In genomic region chr2:105800036-105800755, GRCh38 we compare ENCODE assay signal across 1 cellular context.
TF ChIP-seq lines count a peak whose summit lies in the region.

No MANE protein-coding gene starts in this region.

TF ChIP-seq in HepG2, 621 proteins besides CTCF, POLR2A, EP300 and RAD21 (continued from another document and continues in another):
- TF ChIP-seq AHDC1 (CRISPR knock-in tag; IDR thresholded peaks at IDR 0.05; ENCODE audit: borderline replicate concordance) (no peak), ZBTB34 (CRISPR knock-in tag; IDR thresholded peaks at IDR 0.05) (no peak), ZNF205 (CRISPR knock-in tag; IDR thresholded peaks at IDR 0.05) (no peak), MTA1 (CRISPR knock-in tag; IDR thresholded peaks at IDR 0.05; ENCODE audit: borderline replicate concordance) (no peak), ZFP36L2 (CRISPR knock-in tag; IDR thresholded peaks at IDR 0.05) (no peak), DMAP1 (CRISPR knock-in tag; IDR thresholded peaks at IDR 0.05) (no peak), KDM2A (CRISPR knock-in tag; IDR thresholded peaks at IDR 0.05; ENCODE audit: borderline replicate concordance, low read depth) (no peak), SIX4 (CRISPR knock-in tag; IDR thresholded peaks at IDR 0.05) (no peak), HMG20A (CRISPR knock-in tag; IDR thresholded peaks at IDR 0.05; ENCODE audit: borderline replicate concordance) (0 out of 2 replicates have a peak, but pooled peaks have one; percentile 20), ZNF101 (CRISPR knock-in tag; IDR thresholded peaks at IDR 0.05; ENCODE audit: borderline replicate concordance, low read depth) (no peak), ZNF850 (CRISPR knock-in tag; conservative IDR thresholded peaks at IDR 0.05) (no peak), BRD4 (CRISPR knock-in tag; IDR thresholded peaks at IDR 0.05) (no peak), TBX3 (IDR thresholded peaks at IDR 0.05; ENCODE audit: borderline replicate concordance) (no peak), PBX3 (CRISPR knock-in tag; IDR thresholded peaks at IDR 0.05; ENCODE audit: borderline replicate concordance) (no peak), SP2 (CRISPR knock-in tag; IDR thresholded peaks at IDR 0.05) (no peak), ZNF644 (CRISPR knock-in tag; IDR thresholded peaks at IDR 0.05; ENCODE audit: low read depth) (0 out of 2 replicates have a peak, but pooled peaks have one; percentile 33), KDM1A (CRISPR knock-in tag; IDR thresholded peaks at IDR 0.05) (no peak), ZNF354B (CRISPR knock-in tag; IDR thresholded peaks at IDR 0.05) (no peak), ELF3 (CRISPR knock-in tag; IDR thresholded peaks at IDR 0.05) (peak; percentile 25; the same call in 1 of the 2 replicates), GLI4 (CRISPR knock-in tag; IDR thresholded peaks at IDR 0.05; ENCODE audit: borderline replicate concordance) (no peak), DRAP1 (CRISPR knock-in tag; IDR thresholded peaks at IDR 0.05) (no peak), MTERF4 (CRISPR knock-in tag; IDR thresholded peaks at IDR 0.05) (no peak), GRHL1 (CRISPR knock-in tag; conservative IDR thresholded peaks at IDR 0.05) (no peak), ZZZ3 (CRISPR knock-in tag; IDR thresholded peaks at IDR 0.05; ENCODE audit: borderline replicate concordance) (no peak), YEATS4 (CRISPR knock-in tag; IDR thresholded peaks at IDR 0.05; ENCODE audit: borderline replicate concordance) (no peak), USF2 (IDR thresholded peaks at IDR 0.05; ENCODE audit: low read depth, low read length) (no peak), USF2 (CRISPR knock-in tag; IDR thresholded peaks at IDR 0.05; ENCODE audit: borderline replicate concordance) (no peak), POGZ (CRISPR knock-in tag; IDR thresholded peaks at IDR 0.05) (0 out of 2 replicates have a peak, but pooled peaks have one; percentile 42), AFF4 (CRISPR knock-in tag; IDR thresholded peaks at IDR 0.05) (no peak), RCOR2 (CRISPR knock-in tag; IDR thresholded peaks at IDR 0.05) (no peak), ZNF746 (CRISPR knock-in tag; IDR thresholded peaks at IDR 0.05) (0 out of 2 replicates have a peak, but pooled peaks have one; percentile 39), SNAI1 (CRISPR knock-in tag; IDR thresholded peaks at IDR 0.05; ENCODE audit: borderline replicate concordance) (no peak), UBTF (CRISPR knock-in tag; IDR thresholded peaks at IDR 0.05) (no peak), ATM (IDR thresholded peaks at IDR 0.05; ENCODE audit: borderline replicate concordance) (no peak), FOXP4 (CRISPR knock-in tag; IDR thresholded peaks at IDR 0.05) (0 out of 2 replicates have a peak, but pooled peaks have one; percentile 27), BCL6 (CRISPR knock-in tag; IDR thresholded peaks at IDR 0.05) (no peak), ZNF44 (CRISPR knock-in tag; IDR thresholded peaks at IDR 0.05) (no peak), ZNF776 (CRISPR knock-in tag; IDR thresholded peaks at IDR 0.05) (no peak), ZNF430 (CRISPR knock-in tag; IDR thresholded peaks at IDR 0.05) (no peak), SSRP1 (CRISPR knock-in tag; IDR thresholded peaks at IDR 0.05) (no peak)
